ENCODE assay signal across 8 cellular contexts in genomic region chr2:714005-714741, GRCh38.
DNase-seq lines count a peak whose midpoint lies in the region; ATAC-seq lines count a peak whose summit lies in the region.

No MANE protein-coding gene starts in this region.

- peaks cover 17% of the 10 kb centered on the region for H3K4me1 Mint-ChIP-seq in stimulated activated memory B cell treated with anti-CD40 and anti-IgM and Interleukin-4, amounts not matched to agents 10 μg/mL and 1 μg/mL and 100 μg/mL, for 72 hours

- no peak overlapping the region for H3K27ac Mint-ChIP-seq in stimulated activated memory B cell treated with anti-CD40 and anti-IgM and Interleukin-4, amounts not matched to agents 10 μg/mL and 1 μg/mL and 100 μg/mL, for 72 hours

- peak; percentile 64 for DNase-seq in activated CD8-positive, alpha-beta memory T cell treated with anti-CD3 and anti-CD28 coated beads, Interleukin-2, amount 50 U/mL, for 48 hours
- DNase-seq in activated CD8-positive, alpha-beta memory T cell treated with anti-CD3 and anti-CD28 coated beads, Interleukin-2, amount 50 U/mL, for 4 hours: no peak
- peak; percentile 80 for DNase-seq in NCI-H748 (lab: John Stamatoyannopoulos, UW; ENCODE audit: unreplicated experiment)
- peak; percentile 59 for DNase-seq in astrocyte of the hippocampus (ENCODE audit: low read depth, low spot score)
- peak; percentile 50 for DNase-seq in iris pigment epithelial cell (ENCODE audit: low read depth)

- H3K4me3 Mint-ChIP-seq in stimulated activated memory B cell treated with anti-CD40 and anti-IgM and Interleukin-4, amounts not matched to agents 10 μg/mL and 1 μg/mL and 100 μg/mL, for 72 hours: no peak overlapping the region

- H3K9me3 Mint-ChIP-seq in stimulated activated memory B cell treated with anti-CD40 and anti-IgM and Interleukin-4, amounts not matched to agents 10 μg/mL and 1 μg/mL and 100 μg/mL, for 72 hours: no peaks in the 10 kb centered on the region

- peaks cover 59% of the 10 kb centered on the region for H3K27me3 Mint-ChIP-seq in stimulated activated memory B cell treated with anti-CD40 and anti-IgM and Interleukin-4, amounts not matched to agents 10 μg/mL and 1 μg/mL and 100 μg/mL, for 72 hours

- no peaks in the 10 kb centered on the region for H3K36me3 Mint-ChIP-seq in stimulated activated memory B cell treated with anti-CD40 and anti-IgM and Interleukin-4, amounts not matched to agents 10 μg/mL and 1 μg/mL and 100 μg/mL, for 72 hours

- ATAC-seq in GM21515 (IDR thresholded peaks at IDR 0.05; ENCODE audit: unreplicated experiment) (peak; percentile 92), HG03565 (IDR thresholded peaks at IDR 0.05; ENCODE audit: unreplicated experiment) (peak; percentile 96)
- peak; percentile 98 for ATAC-seq in stimulated activated memory B cell treated with anti-CD40 and anti-IgM and Interleukin-4, amounts not matched to agents 10 μg/mL and 1 μg/mL and 100 μg/mL, for 72 hours
